Comparison of ENCODE assay signal across 9 cellular contexts in the genomic region with DNA sequence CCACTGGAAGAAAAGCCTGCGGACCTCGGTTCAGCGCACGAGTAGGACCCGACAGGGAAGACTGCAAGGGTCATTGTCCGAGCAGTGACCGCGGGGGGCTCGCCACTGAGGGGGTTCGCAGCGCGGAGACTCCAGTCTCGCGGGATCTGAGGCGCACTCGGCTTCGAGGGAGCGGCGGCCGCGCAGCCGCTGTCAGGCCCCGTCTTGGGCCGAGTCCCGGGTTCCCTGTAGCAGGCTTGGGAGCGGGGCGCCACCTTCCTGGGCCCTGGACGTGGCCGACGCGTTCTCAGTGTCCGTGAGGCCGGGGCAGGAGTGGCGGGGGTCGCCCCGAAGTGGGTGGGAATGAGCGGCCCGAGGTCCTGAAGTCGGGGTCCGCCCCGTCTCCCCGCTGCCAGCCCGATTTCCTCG. TPM values are rescaled to one million over a fixed set of nuclear protein-coding genes. Genes with fewer than 3 reads are reported as not detected.
A peak's percentile ranks its signal among the peaks of the same experiment; 100 is the strongest.
DNase-seq lines count a peak whose midpoint lies in the region; ATAC-seq and TF ChIP-seq lines count a peak whose summit lies in the region.
"Had no signal": no experiment of that assay in that cellular context is flagged by ENCODE, and none has a peak within 500 bp of the region (broad histone marks: within the 10 kb centered on the region; RNA-seq: fewer than 3 reads in every experiment).

No MANE protein-coding gene starts in this region.

- ATAC-seq in GM21528 (IDR thresholded peaks at IDR 0.05; ENCODE audit: low FRiP score, unreplicated experiment), result peak; percentile 2
- no peak for ATAC-seq in HG02759 (IDR thresholded peaks at IDR 0.05; ENCODE audit: unreplicated experiment)
- no peak for ATAC-seq in HG02973 (IDR thresholded peaks at IDR 0.05; ENCODE audit: unreplicated experiment)

- H2AFZ ChIP-seq in fibroblast of lung (ENCODE audit: low read length), result no peak overlapping the region

- H3K27ac ChIP-seq in SJSA1 (peak overlapping the region; percentile 94), fibroblast of lung (ENCODE audit: insufficient read depth, low read length) (peak overlapping the region; percentile 92)

- H4K20me1 ChIP-seq in fibroblast of lung (ENCODE audit: control insufficient read depth, extremely low read depth, insufficient read depth, low read length), result no peaks in the 10 kb centered on the region

- peaks cover 26% of the 10 kb centered on the region for H3K36me3 Mint-ChIP-seq in progenitor cell of endocrine pancreas (ENCODE audit: insufficient read depth)

- peaks cover 32% of the 10 kb centered on the region for H3K4me1 Mint-ChIP-seq in progenitor cell of endocrine pancreas (ENCODE audit: low read depth)

- TF ChIP-seq CTCF in fibroblast of lung (conservative IDR thresholded peaks at IDR 0.05 in 1 of 2, IDR thresholded peaks at IDR 0.05 in 1 of 2; ENCODE audit: low read depth in 1 of 2, low read length in 2 of 2) (no peak), progenitor cell of endocrine pancreas (IDR thresholded peaks at IDR 0.05; ENCODE audit: unreplicated experiment) (no peak)

- H3K4me2 ChIP-seq in fibroblast of lung (ENCODE audit: extremely low read depth, insufficient read depth, low read length), result peak overlapping the region; percentile 63

- peaks cover 56% of the 10 kb centered on the region for H3K79me2 ChIP-seq in fibroblast of lung (ENCODE audit: control insufficient read depth, insufficient read depth, low read length)

- H3K4me3 Mint-ChIP-seq in progenitor cell of endocrine pancreas (ENCODE audit: low read depth), result peak overlapping the region; percentile 52

- H3K36me3 ChIP-seq in SJSA1 (peaks cover 87% of the 10 kb centered on the region), fibroblast of lung (ENCODE audit: control insufficient read depth, insufficient read depth, low read length) (peaks cover 48% of the 10 kb centered on the region)

- DNase-seq in SJSA1 (ENCODE audit: low read depth in 1 of 2, low spot score in 2 of 2) (no peak), fibroblast of lung (ENCODE audit: low read depth in 2 of 2) (no peak), progenitor cell of endocrine pancreas (ENCODE audit: low spot score, unreplicated experiment) (no peak), inferior parietal cortex (ENCODE audit: extremely low spot score) (no peak), DMS114 treated with DMSO at 0.1 percent for 48 hours (lab: John Stamatoyannopoulos, UW; ENCODE audit: unreplicated experiment) (no peak)

- H3K4me1 ChIP-seq in SJSA1 (replicated peaks) (peaks cover 39% of the 10 kb centered on the region), fibroblast of lung (ENCODE audit: control insufficient read depth, extremely low read depth, insufficient read depth, low read length) (peaks cover 34% of the 10 kb centered on the region)

- H3K4me3 ChIP-seq in SJSA1 (peak overlapping the region; percentile 90), fibroblast of lung (replicated peaks in 1 of 4; ENCODE audit: control extremely low read depth in 1 of 4, insufficient read depth in 1 of 4, low read depth in 3 of 4, low read length in 4 of 4) (peak overlapping the region in 2 of 4 experiments; percentile 34 to 72)

- H3K27me3 ChIP-seq in SJSA1 (replicated peaks) (no peaks in the 10 kb centered on the region), fibroblast of lung (ENCODE audit: control insufficient read depth, insufficient read depth, low read length) (no peaks in the 10 kb centered on the region)

- peak overlapping the region; percentile 85 for H3K9ac ChIP-seq in fibroblast of lung (ENCODE audit: insufficient read depth, low read length)

- H3K27me3 Mint-ChIP-seq in progenitor cell of endocrine pancreas, result no peaks in the 10 kb centered on the region

- peak overlapping the region; percentile 77 for H3K27ac Mint-ChIP-seq in progenitor cell of endocrine pancreas

- no peaks in the 10 kb centered on the region for H3K9me3 Mint-ChIP-seq in progenitor cell of endocrine pancreas (ENCODE audit: low read depth)

- H3K9me3 ChIP-seq in SJSA1 (replicated peaks) (peaks cover 5% of the 10 kb centered on the region; the same call in 1 of the 2 replicates), fibroblast of lung (ENCODE audit: control insufficient read depth, insufficient read depth, low read depth, low read length) (no peaks in the 10 kb centered on the region)

RNA-seq across cellular contexts. Expression of gene FAM174C, which starts 0.5 kb away (rescaled TPM):
- total RNA-seq in SJSA1 (2014; rRNA removed; shearing (Covaris generic)), result 32.2 and 40.6 TPM in 2 replicates
- total RNA-seq in fibroblast of lung, result 22.5 and 24.7 TPM in 2 replicates
- 16.1 and 23.7 TPM in 2 replicates for polyA plus RNA-seq in fibroblast of lung
- polyA plus RNA-seq in fibroblast of lung (2012), result 34.6 and 64.3 TPM in 2 replicates
- polyA minus RNA-seq in fibroblast of lung (ENCODE audit: low replicate concordance), result 12.0 and 14.1 TPM in 2 replicates
- total RNA-seq in progenitor cell of endocrine pancreas, result 30.0 and 31.8 TPM in 2 replicates

RNA-seq across cellular contexts. Expression of gene CIRBP, which starts 5.7 kb away (rescaled TPM):
- total RNA-seq in SJSA1 (2014; rRNA removed; shearing (Covaris generic)), result 314 and 318 TPM in 2 replicates
- 104 and 110 TPM in 2 replicates for total RNA-seq in fibroblast of lung
- polyA plus RNA-seq in fibroblast of lung, result 260 and 298 TPM in 2 replicates
- polyA plus RNA-seq in fibroblast of lung (2012), result 315 and 327 TPM in 2 replicates
- polyA minus RNA-seq in fibroblast of lung (ENCODE audit: low replicate concordance), result 45.9 and 74.1 TPM in 2 replicates
- total RNA-seq in progenitor cell of endocrine pancreas, result 462 and 465 TPM in 2 replicates

RNA-seq across cellular contexts. Expression of gene EFNA2, which starts 10.8 kb away (rescaled TPM):
- not detected in 2 replicates for total RNA-seq in SJSA1 (2014; rRNA removed; shearing (Covaris generic))
- total RNA-seq in fibroblast of lung (0.17 TPM in 1 of 2 replicates, not detected in the other), progenitor cell of endocrine pancreas (23.8 and 26.5 TPM in 2 replicates)
- polyA plus RNA-seq in fibroblast of lung, result not detected in 2 replicates
- polyA plus RNA-seq in fibroblast of lung (2012), result not detected in 2 replicates
- not detected in 2 replicates for polyA minus RNA-seq in fibroblast of lung (ENCODE audit: low replicate concordance)
- total RNA-seq: T-helper 1 cell treated with Interleukin-12 subunit alpha and Interleukin-12 subunit beta and Interleukin-4 antibody, amounts not matched to agents 30 ng/mL and 1 ng/mL, for 36 hours had no signal

RNA-seq across cellular contexts. Expression of gene MIDN, which starts 26.5 kb away (rescaled TPM):
- 3.7 and 7.2 TPM in 2 replicates for total RNA-seq in SJSA1 (2014; rRNA removed; shearing (Covaris generic))
- total RNA-seq in fibroblast of lung (13.6 and 18.8 TPM in 2 replicates), progenitor cell of endocrine pancreas (187 and 193 TPM in 2 replicates)
- 12.0 and 18.0 TPM in 2 replicates for polyA plus RNA-seq in fibroblast of lung
- polyA plus RNA-seq in fibroblast of lung (2012), result 30.3 and 40.2 TPM in 2 replicates
- polyA minus RNA-seq in fibroblast of lung (ENCODE audit: low replicate concordance), result 27.6 and 36.6 TPM in 2 replicates

RNA-seq across cellular contexts. Expression of gene ATP5F1D, which starts 33.3 kb away (rescaled TPM):
- total RNA-seq in SJSA1 (2014; rRNA removed; shearing (Covaris generic)), result 42.4 and 68.8 TPM in 2 replicates
- total RNA-seq in fibroblast of lung (13.4 and 20.5 TPM in 2 replicates), progenitor cell of endocrine pancreas (107 and 117 TPM in 2 replicates)
- polyA plus RNA-seq in fibroblast of lung, result 53.8 and 79.8 TPM in 2 replicates
- polyA plus RNA-seq in fibroblast of lung (2012), result 174 and 278 TPM in 2 replicates
- polyA minus RNA-seq in fibroblast of lung (ENCODE audit: low replicate concordance), result 23.2 and 31.0 TPM in 2 replicates

Comparison
In these comparisons a context has a peak if more than half of its experiments do, and no peak if none do; other contexts are left out.
1. RNA of gene EFNA2, which starts 10.8 kb away (total RNA-seq): 23.8 to 26.5 TPM in progenitor cell of endocrine pancreas; 0.17 TPM in fibroblast of lung and not detected in SJSA1; every median in the first group is over 10 times any median in the second.